19 cellular contexts compared by ENCODE assay signal in genomic region chr2:166372046-166372445, GRCh38. TPM values are rescaled to one million over a fixed set of nuclear protein-coding genes. Genes with fewer than 3 reads are reported as not detected.
"Had no signal": no experiment of that assay in that cellular context is flagged by ENCODE, and none has a peak within 500 bp of the region (broad histone marks: within the 10 kb centered on the region; RNA-seq: fewer than 3 reads in every experiment).

No MANE protein-coding gene starts in this region.

- H3K4me3 Mint-ChIP-seq: activated B cell treated with CpG ODN at 0.5 μM for 24 hours; activated CD4-positive, alpha-beta T cell treated with anti-CD3 and anti-CD28 coated beads, Interleukin-2, amount 10 ng/mL, durations not matched to agents 24 days and 14 days; activated naive CD4-positive, alpha-beta T cell treated with anti-CD3 and anti-CD28 coated beads, Interleukin-2, amount 10 ng/mL, durations not matched to agents 7 days and 5 days; activated T-helper 17 cell treated with anti-CD3 and anti-CD28 coated beads, Interleukin-2, amount 50 U/mL, for 72 hours; endodermal cell; immature natural killer cell; naive thymus-derived CD8-positive, alpha-beta T cell had no signal

- H3K4me2 ChIP-seq: smooth muscle cell had no signal

- H3K9me3 Mint-ChIP-seq: activated B cell treated with CpG ODN at 0.5 μM for 24 hours; activated CD4-positive, alpha-beta T cell treated with anti-CD3 and anti-CD28 coated beads, Interleukin-2, amount 10 ng/mL, durations not matched to agents 24 days and 14 days; activated naive CD4-positive, alpha-beta T cell treated with anti-CD3 and anti-CD28 coated beads, Interleukin-2, amount 10 ng/mL, durations not matched to agents 7 days and 5 days; activated T-helper 17 cell treated with anti-CD3 and anti-CD28 coated beads, Interleukin-2, amount 50 U/mL, for 72 hours; brain; endodermal cell had no signal

- H3K36me3 ChIP-seq: neutrophil, right atrium auricular region, tibial artery, vagina had no signal

- ATAC-seq: activated T-helper 17 cell treated with anti-CD3 and anti-CD28 coated beads, Interleukin-2, amount 50 U/mL, for 72 hours; left lobe of liver; mucosa of descending colon; naive thymus-derived CD8-positive, alpha-beta T cell had no signal

- H3K4me1 Mint-ChIP-seq: activated T-helper 17 cell treated with anti-CD3 and anti-CD28 coated beads, Interleukin-2, amount 50 U/mL, for 72 hours had no signal

- H3K9me3 ChIP-seq: mucosa of descending colon, neutrophil, right atrium auricular region, tibial artery, vagina had no signal

- H3K27ac ChIP-seq: right atrium auricular region, tibial artery, vagina had no signal

- DNase-seq: activated B cell treated with CpG ODN at 0.5 μM for 24 hours; activated CD4-positive, alpha-beta T cell treated with anti-CD3 and anti-CD28 coated beads, Interleukin-2, amount 10 ng/mL, durations not matched to agents 24 days and 14 days; activated CD8-positive, alpha-beta memory T cell treated with anti-CD3 and anti-CD28 coated beads for 24 hours; activated naive CD4-positive, alpha-beta T cell treated with anti-CD3 and anti-CD28 coated beads, Interleukin-2, amount 10 ng/mL, durations not matched to agents 7 days and 5 days; activated T-cell treated with anti-CD3 and anti-CD28 coated beads for 4 hours; dermis blood vessel endothelial cell; endodermal cell; erythroblast; immature natural killer cell; mucosa of descending colon; naive thymus-derived CD8-positive, alpha-beta T cell; tibial artery had no signal

- H3K27me3 ChIP-seq: right atrium auricular region, tibial artery, vagina had no signal

- H3K36me3 Mint-ChIP-seq: activated naive CD4-positive, alpha-beta T cell treated with anti-CD3 and anti-CD28 coated beads, Interleukin-2, amount 10 ng/mL, durations not matched to agents 7 days and 5 days; brain; immature natural killer cell; naive thymus-derived CD8-positive, alpha-beta T cell had no signal

- H3K27ac Mint-ChIP-seq: activated B cell treated with CpG ODN at 0.5 μM for 24 hours; activated CD4-positive, alpha-beta T cell treated with anti-CD3 and anti-CD28 coated beads, Interleukin-2, amount 10 ng/mL, durations not matched to agents 24 days and 14 days; activated naive CD4-positive, alpha-beta T cell treated with anti-CD3 and anti-CD28 coated beads, Interleukin-2, amount 10 ng/mL, durations not matched to agents 7 days and 5 days; activated T-helper 17 cell treated with anti-CD3 and anti-CD28 coated beads, Interleukin-2, amount 50 U/mL, for 72 hours; brain; endodermal cell; immature natural killer cell; naive thymus-derived CD8-positive, alpha-beta T cell had no signal

- H3K4me3 ChIP-seq: mucosa of descending colon, right atrium auricular region, smooth muscle cell, tibial artery, vagina had no signal

RNA-seq across cellular contexts. Expression of gene SCN9A, which starts 3.7 kb away (rescaled TPM):
- total RNA-seq: activated B cell treated with CpG ODN at 0.5 μM for 24 hours; activated CD4-positive, alpha-beta T cell treated with anti-CD3 and anti-CD28 coated beads, Interleukin-2, amount 10 ng/mL, durations not matched to agents 24 days and 14 days; activated T-helper 17 cell treated with anti-CD3 and anti-CD28 coated beads, Interleukin-2, amount 50 U/mL, for 72 hours; naive thymus-derived CD8-positive, alpha-beta T cell had no signal
- polyA plus RNA-seq: smooth muscle cell had no signal
